8 cellular contexts compared by ENCODE assay signal in the genomic region with DNA sequence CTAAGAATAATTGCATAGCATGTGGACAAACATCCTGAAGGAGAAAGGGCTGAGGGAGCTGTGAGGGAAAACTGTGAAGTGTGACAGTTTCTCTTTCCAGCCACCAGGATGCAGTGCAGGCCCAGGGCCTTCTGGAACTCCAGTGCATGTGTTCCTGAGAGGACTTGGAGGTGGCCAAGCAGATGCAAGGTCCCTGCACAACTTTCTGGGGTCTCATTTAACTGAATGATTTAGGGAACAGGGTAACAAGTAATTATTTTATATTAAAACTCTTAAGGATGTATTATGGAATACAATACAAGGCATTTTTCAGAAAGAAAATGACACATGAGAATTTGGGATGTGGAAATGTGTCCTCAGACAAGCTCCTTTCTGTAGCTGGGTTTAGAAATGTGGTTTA.
DNase-seq lines count a peak whose midpoint lies in the region; ATAC-seq and TF ChIP-seq lines count a peak whose summit lies in the region.

No MANE protein-coding gene starts in this region.

- no peaks in the 10 kb centered on the region for H3K27me3 ChIP-seq in tibial nerve

- no peaks in the 10 kb centered on the region for H3K4me1 ChIP-seq in tibial nerve

- TF ChIP-seq EP300 in tibial nerve (IDR thresholded peaks at IDR 0.05): no peak

- H3K4me3 ChIP-seq in tibial nerve: no peak overlapping the region

- no peaks in the 10 kb centered on the region for H3K36me3 ChIP-seq in tibial nerve

- TF ChIP-seq CTCF in tibial nerve (IDR thresholded peaks at IDR 0.05): peak; percentile 63 to 77 (median 69)

- TF ChIP-seq POLR2A in tibial nerve (IDR thresholded peaks at IDR 0.05): no peak

- no peak overlapping the region for H3K27ac ChIP-seq in tibial nerve

- H3K9me3 ChIP-seq in tibial nerve: no peaks in the 10 kb centered on the region

- DNase-seq in NCI-H524 (lab: John Stamatoyannopoulos, UW) (peak; percentile 6 to 60), NCI-H524 treated with DMSO at 0.1 percent for 48 hours (lab: John Stamatoyannopoulos, UW) (no peak), NCI-H2107 (lab: John Stamatoyannopoulos, UW) (peak; percentile 72), UCSD-AML1 (lab: John Stamatoyannopoulos, UW; ENCODE audit: unreplicated experiment) (peak; percentile 42), lung microvascular endothelial cell (ENCODE audit: low read depth in 2 of 2) (peak; percentile 70 to 78), tibial nerve (ENCODE audit: low spot score in 2 of 2) (peak in 1 of 2 donors; percentile 8)
- DNase-seq in effector CD8-positive, alpha-beta T cell (lab: John Stamatoyannopoulos, UW): peak; percentile 11

- ATAC-seq in HG02610 (IDR thresholded peaks at IDR 0.05; ENCODE audit: unreplicated experiment): peak; percentile 84
